Comparison of ENCODE assay signal across 10 cellular contexts in the genomic region with DNA sequence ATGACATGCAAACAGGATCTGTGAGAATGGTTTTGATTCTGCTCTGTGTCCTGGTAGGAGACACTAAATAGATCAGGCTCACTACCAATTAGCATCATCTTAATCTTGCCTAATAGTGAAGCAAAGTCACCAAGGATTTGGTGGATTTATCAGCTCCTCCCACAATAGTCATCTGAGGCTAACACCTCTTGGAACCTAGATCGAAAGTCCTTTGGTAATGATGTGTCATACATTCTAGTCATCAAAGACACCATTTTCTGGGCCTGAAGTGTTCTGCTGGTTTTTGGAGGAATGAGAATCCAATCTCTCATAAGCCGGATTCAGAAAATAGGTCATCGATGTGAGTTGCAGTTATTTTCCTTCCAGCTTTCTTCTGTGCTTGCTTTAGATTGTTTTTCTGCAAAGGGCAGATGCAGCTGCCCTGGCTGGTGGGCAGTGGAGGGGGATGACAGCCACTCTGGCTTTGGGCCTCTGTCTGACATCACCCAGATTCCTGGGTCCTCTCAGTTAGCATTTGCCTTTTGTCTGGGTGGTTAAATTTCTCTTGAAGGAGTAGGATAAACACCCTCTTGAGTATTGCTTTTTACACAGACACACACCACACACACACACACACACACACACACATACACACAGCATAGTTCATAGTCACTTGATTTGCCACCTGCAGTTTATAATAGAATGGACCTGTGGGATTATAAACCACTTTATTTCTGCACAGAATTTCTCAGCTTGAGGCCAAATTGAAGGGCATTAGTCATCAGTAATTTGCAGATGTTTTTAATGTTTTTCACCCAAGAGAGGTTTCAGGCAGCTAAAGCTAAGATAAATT. TPM values are rescaled to one million over a fixed set of nuclear protein-coding genes. Genes with fewer than 3 reads are reported as not detected.
DNase-seq lines count a peak whose midpoint lies in the region; ATAC-seq and TF ChIP-seq lines count a peak whose summit lies in the region.
"Had no signal": no experiment of that assay in that cellular context is flagged by ENCODE, and none has a peak within 500 bp of the region (broad histone marks: within the 10 kb centered on the region; RNA-seq: fewer than 3 reads in every experiment).

A gene with protein sequence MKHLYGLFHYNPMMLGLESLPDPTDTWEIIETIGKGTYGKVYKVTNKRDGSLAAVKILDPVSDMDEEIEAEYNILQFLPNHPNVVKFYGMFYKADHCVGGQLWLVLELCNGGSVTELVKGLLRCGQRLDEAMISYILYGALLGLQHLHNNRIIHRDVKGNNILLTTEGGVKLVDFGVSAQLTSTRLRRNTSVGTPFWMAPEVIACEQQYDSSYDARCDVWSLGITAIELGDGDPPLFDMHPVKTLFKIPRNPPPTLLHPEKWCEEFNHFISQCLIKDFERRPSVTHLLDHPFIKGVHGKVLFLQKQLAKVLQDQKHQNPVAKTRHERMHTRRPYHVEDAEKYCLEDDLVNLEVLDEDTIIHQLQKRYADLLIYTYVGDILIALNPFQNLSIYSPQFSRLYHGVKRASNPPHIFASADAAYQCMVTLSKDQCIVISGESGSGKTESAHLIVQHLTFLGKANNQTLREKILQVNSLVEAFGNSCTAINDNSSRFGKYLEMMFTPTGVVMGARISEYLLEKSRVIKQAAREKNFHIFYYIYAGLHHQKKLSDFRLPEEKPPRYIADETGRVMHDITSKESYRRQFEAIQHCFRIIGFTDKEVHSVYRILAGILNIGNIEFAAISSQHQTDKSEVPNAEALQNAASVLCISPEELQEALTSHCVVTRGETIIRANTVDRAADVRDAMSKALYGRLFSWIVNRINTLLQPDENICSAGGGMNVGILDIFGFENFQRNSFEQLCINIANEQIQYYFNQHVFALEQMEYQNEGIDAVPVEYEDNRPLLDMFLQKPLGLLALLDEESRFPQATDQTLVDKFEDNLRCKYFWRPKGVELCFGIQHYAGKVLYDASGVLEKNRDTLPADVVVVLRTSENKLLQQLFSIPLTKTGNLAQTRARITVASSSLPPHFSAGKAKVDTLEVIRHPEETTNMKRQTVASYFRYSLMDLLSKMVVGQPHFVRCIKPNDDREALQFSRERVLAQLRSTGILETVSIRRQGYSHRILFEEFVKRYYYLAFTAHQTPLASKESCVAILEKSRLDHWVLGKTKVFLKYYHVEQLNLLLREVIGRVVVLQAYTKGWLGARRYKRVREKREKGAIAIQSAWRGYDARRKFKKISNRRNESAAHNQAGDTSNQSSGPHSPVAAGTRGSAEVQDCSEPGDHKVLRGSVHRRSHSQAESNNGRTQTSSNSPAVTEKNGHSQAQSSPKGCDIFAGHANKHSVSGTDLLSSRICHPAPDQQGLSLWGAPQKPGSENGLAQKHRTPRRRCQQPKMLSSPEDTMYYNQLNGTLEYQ (N-terminal part only) (plus strand): TSS at position 198 of the 832 bp plus-strand sequence. CDS start 141 bp downstream, at position 339.

- peak within 1 kb of the TSS; percentile 5; the same call in 1 of the 2 replicates for H3K4me2 ChIP-seq in OCI-LY1 (ENCODE audit: low read length)

- intact Hi-C loops in heart right ventricle (cut with DNase I) = no loop called here
- intact Hi-C loops in mucosa of descending colon (cut with DNase I, micrococcal nuclease) = no loop called here

- H3K27ac ChIP-seq in OCI-LY1 (ENCODE audit: low read depth, low read length, poor library complexity, severe bottlenecking) (peak within 1 kb of the TSS; percentile 94), heart right ventricle (peak within 1 kb of the TSS in 1 of 10 donors; percentile 36)

- H3K27me3 ChIP-seq in OCI-LY1 (ENCODE audit: insufficient read depth, low read length) (no peaks in the 10 kb centered on the region), heart right ventricle (no peaks in the 10 kb centered on the region)

- H3K9ac ChIP-seq in OCI-LY1 (ENCODE audit: low read length) = peak within 1 kb of the TSS; percentile 2; the same call in 1 of the 2 replicates

- 0 out of 2 replicates have a peak, but pooled peaks cover 10% of the 10 kb centered on the region for H3K79me2 ChIP-seq in OCI-LY1 (ENCODE audit: insufficient read depth, low read length)

- H4K20me1 ChIP-seq in OCI-LY1 (ENCODE audit: insufficient read depth, low read length) = no peaks in the 10 kb centered on the region

- peak; percentile 80 for DNase-seq in AG10803 (ENCODE audit: low read depth)
- DNase-seq in heart right ventricle = no peak
- no peak for DNase-seq in GDM1 (lab: John Stamatoyannopoulos, UW)
- no peak for DNase-seq in NCI-H510A (lab: John Stamatoyannopoulos, UW)
- DNase-seq in mucosa of descending colon = no peak
- DNase-seq: left cardiac atrium had no signal

- H3F3A ChIP-seq in OCI-LY1 (ENCODE audit: insufficient read depth, low read length) = no peaks in the 10 kb centered on the region

- TF ChIP-seq CTCF in AG10803 (conservative IDR thresholded peaks at IDR 0.05; ENCODE audit: low read length) (no peak), OCI-LY1 (IDR thresholded peaks at IDR 0.05; ENCODE audit: low read length) (no peak), heart right ventricle (IDR thresholded peaks at IDR 0.05) (no peak), mucosa of descending colon (IDR thresholded peaks at IDR 0.05) (no peak)

- H3K4me3 ChIP-seq in AG10803 (ENCODE audit: low read length) (no peak within 1 kb of the TSS), OCI-LY1 (ENCODE audit: low read depth, low read length, poor library complexity, severe bottlenecking) (no peak within 1 kb of the TSS), heart right ventricle (no peak within 1 kb of the TSS), mucosa of descending colon (no peak within 1 kb of the TSS)

- H3K36me3 ChIP-seq in OCI-LY1 (ENCODE audit: insufficient read depth, low read length) = no peaks in the 10 kb centered on the region
- no peaks in the 10 kb centered on the region for H3K36me3 ChIP-seq in heart right ventricle
- H3K36me3 ChIP-seq in mucosa of descending colon (ENCODE audit: low read depth) = no peaks in the 10 kb centered on the region

- no peaks in the 10 kb centered on the region for H3K9me2 ChIP-seq in OCI-LY1 (ENCODE audit: low read depth, low read length)

- WGBS in heart right ventricle, 2 donors = 70 to 77% methylated on average over 3 of the region's 3 CpGs

- H3K4me1 ChIP-seq in OCI-LY1 (ENCODE audit: insufficient read depth, low read length, severe bottlenecking) (peaks cover 73% of the 10 kb centered on the region), heart right ventricle (peaks cover 0 to 8% (median 0%) of the 10 kb centered on the region in 9 donors), mucosa of descending colon (ENCODE audit: low read depth) (no peaks in the 10 kb centered on the region)

- H3K9me3 ChIP-seq in OCI-LY1 (ENCODE audit: low read length) = no peaks in the 10 kb centered on the region
- no peaks in the 10 kb centered on the region for H3K9me3 ChIP-seq in heart right ventricle
- H3K9me3 ChIP-seq in mucosa of descending colon = no peaks in the 10 kb centered on the region

- no peak within 1 kb of the TSS for H2AFZ ChIP-seq in OCI-LY1 (ENCODE audit: low read length)

- ATAC-seq in GM21737 (IDR thresholded peaks at IDR 0.05; ENCODE audit: unreplicated experiment) (peak; percentile 33), heart right ventricle (peak in 7 of 8 donors; percentile 22 to 72 (median 51)), mucosa of descending colon (no peak), HG02840 (IDR thresholded peaks at IDR 0.05; ENCODE audit: low FRiP score, unreplicated experiment) (no peak)

RNA-seq across cellular contexts. Expression of the gene that starts here (rescaled TPM):
- total RNA-seq in heart right ventricle (under 1 TPM in 4 of 10 donors, not detected in 6; 0.05 to 0.21 (median 0.09) TPM), mucosa of descending colon (under 1 TPM; 0.06 to 0.39 (median 0.09) TPM)
- not detected for polyA plus RNA-seq in heart right ventricle
- total RNA-seq: Daoy, left cardiac atrium had no signal

Comparison
In these comparisons a context has a peak if more than half of its experiments do, and no peak if none do; other contexts are left out.
1. Peak in ATAC-seq in heart right ventricle; RNA of the gene not detected or under 1 TPM.